Comparison of ENCODE assay signal across 11 cellular contexts in the genomic region with DNA sequence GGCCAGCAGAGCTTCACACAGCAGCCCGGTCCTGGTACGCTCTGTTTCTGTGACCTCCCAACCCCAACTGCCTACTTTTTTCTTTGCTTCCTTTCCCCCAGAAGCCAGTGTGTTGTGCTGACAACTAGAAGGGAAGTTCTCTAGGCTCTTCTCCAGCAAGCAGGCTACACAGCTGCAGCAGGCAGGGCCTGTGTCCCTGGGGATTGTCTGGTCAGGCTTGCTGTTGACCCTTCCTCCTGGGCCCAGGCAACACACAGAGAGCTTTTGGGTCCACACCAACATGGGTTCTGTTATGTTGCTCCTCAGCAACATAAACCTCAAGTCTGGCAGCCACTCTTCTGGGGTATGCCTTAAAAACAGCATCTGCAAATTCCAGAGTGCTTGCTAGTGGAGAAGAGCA. TPM values are rescaled to one million over a fixed set of nuclear protein-coding genes. Genes with fewer than 3 reads are reported as not detected.
DNase-seq lines count a peak whose midpoint lies in the region; ATAC-seq and TF ChIP-seq lines count a peak whose summit lies in the region.
"Had no signal": no experiment of that assay in that cellular context is flagged by ENCODE, and none has a peak within 500 bp of the region (broad histone marks: within the 10 kb centered on the region; RNA-seq: fewer than 3 reads in every experiment).

No MANE protein-coding gene starts in this region.

- ATAC-seq in gastrocnemius medialis = peak; percentile 33 to 38

- H3K9me2 ChIP-seq in GM23248 (ENCODE audit: insufficient read depth) = no peaks in the 10 kb centered on the region

- H3K27ac ChIP-seq in cingulate gyrus (ENCODE audit: low read depth, low read length) (peak overlapping the region; percentile 41), gastrocnemius medialis (peak overlapping the region in 3 of 4 donors; percentile 37 to 60 (median 52)), GM23248 (no peak overlapping the region)
- H3K27ac ChIP-seq: Peyer's patch had no signal

- H3F3A ChIP-seq in GM23248 (ENCODE audit: insufficient read depth) = peaks cover 27% of the 10 kb centered on the region

- H3K27me3 ChIP-seq in gastrocnemius medialis (no peaks in the 10 kb centered on the region), GM23248 (replicated peaks; ENCODE audit: insufficient read depth) (no peaks in the 10 kb centered on the region)
- H3K27me3 ChIP-seq: Peyer's patch had no signal

- in situ Hi-C loops in gastrocnemius medialis (cut with MboI; ENCODE audit: low sequenced_read_pairs in 4 of 4) = loop anchor here in 2 of 4 donors (10.0 to 25.0 kb wide), 2 partner anchors 82 to 430 kb away; no protein-coding TSS in a partner anchor
- in situ Hi-C loops in GM23248 (cut with MboI) = no loop called here

- H3K4me3 ChIP-seq in gastrocnemius medialis = no peak overlapping the region
- H3K4me3 ChIP-seq in GM23248 = no peak overlapping the region
- H3K4me3 ChIP-seq: Peyer's patch had no signal

- intact Hi-C loops in gastrocnemius medialis (cut with DNase I; ENCODE audit: low total_unique reads) = loop anchor here (1.0 to 5.0 kb wide), 3 partner anchors 85 to 436 kb away; no protein-coding TSS in a partner anchor

- no peak overlapping the region for H3K9ac ChIP-seq in GM23248

- H3K79me2 ChIP-seq in GM23248 (ENCODE audit: insufficient read depth) = peaks cover 7% of the 10 kb centered on the region; the same call in 1 of the 2 replicates

- H2AFZ ChIP-seq in GM23248 = no peak overlapping the region

- no peak for TF ChIP-seq POLR2A in gastrocnemius medialis (IDR thresholded peaks at IDR 0.05)

- no peak overlapping the region for H3K4me2 ChIP-seq in GM23248 (ENCODE audit: unreplicated experiment)

- H4K20me1 ChIP-seq in GM23248 (ENCODE audit: insufficient read depth) = no peaks in the 10 kb centered on the region

- no peak for TF ChIP-seq CTCF in gastrocnemius medialis (IDR thresholded peaks at IDR 0.05 in 4 of 5, conservative IDR thresholded peaks at IDR 0.05 in 1 of 5)

- WGBS in GM23248 (ENCODE audit: low coverage in 1 of 2, low lambda C conversion rate in 2 of 2, missing lambda C conversion rate in 2 of 2), 2 experiments = 95 to 100% methylated on average over 2 of the region's 2 CpGs

- H3K36me3 ChIP-seq in gastrocnemius medialis (no peaks in the 10 kb centered on the region), GM23248 (ENCODE audit: low read depth) (peaks cover 7% of the 10 kb centered on the region)
- H3K36me3 ChIP-seq: Peyer's patch had no signal

- DNase-seq in GF-D8 (lab: John Stamatoyannopoulos, UW) (peak; percentile 22), left kidney (ENCODE audit: low read depth, low spot score) (peak; percentile 26), gastrocnemius medialis (peak in 1 of 2 donors; percentile 24), NCI-H146 (lab: John Stamatoyannopoulos, UW) (no peak), GM23248 (no peak), NOMO-1 (lab: John Stamatoyannopoulos, UW; ENCODE audit: unreplicated experiment in 2 of 2) (no peak), AG08396 (ENCODE audit: low spot score) (no peak)
- DNase-seq: NCI-H1048, NCI-H446 treated with DMSO at 0.1 percent for 48 hours had no signal

- peaks cover 20 to 34% of the 10 kb centered on the region in 2 donors for H3K4me1 ChIP-seq in gastrocnemius medialis
- peaks cover 20% of the 10 kb centered on the region for H3K4me1 ChIP-seq in GM23248 (ENCODE audit: insufficient read depth)
- H3K4me1 ChIP-seq: Peyer's patch had no signal

- H3K9me3 ChIP-seq in gastrocnemius medialis (no peaks in the 10 kb centered on the region), GM23248 (ENCODE audit: low read depth) (no peaks in the 10 kb centered on the region)
- H3K9me3 ChIP-seq: Peyer's patch had no signal

RNA-seq across cellular contexts. Expression of gene TSPAN3, which starts 36.2 kb away (rescaled TPM):
- 100 to 1,000 TPM; 229 to 361 (median 341) TPM for total RNA-seq in gastrocnemius medialis
- total RNA-seq in GM23248 (2014; rRNA removed; shearing (Covaris generic)) = 321 and 332 TPM in 2 replicates
- polyA plus RNA-seq in GM23248 (2016; fragmentation: Nextera tagmentation; extraction: Ambion mirVana) = 307 and 320 TPM in 2 replicates

Comparison
In these comparisons a context has a peak if more than half of its experiments do, and no peak if none do; other contexts are left out.
1. DNase-seq: peak in GF-D8 (single experiment) and left kidney (single experiment); none in NCI-H146 (single experiment), GM23248 (single experiment), NOMO-1 (0 of 2) and AG08396 (single experiment).